In the genomic region with DNA sequence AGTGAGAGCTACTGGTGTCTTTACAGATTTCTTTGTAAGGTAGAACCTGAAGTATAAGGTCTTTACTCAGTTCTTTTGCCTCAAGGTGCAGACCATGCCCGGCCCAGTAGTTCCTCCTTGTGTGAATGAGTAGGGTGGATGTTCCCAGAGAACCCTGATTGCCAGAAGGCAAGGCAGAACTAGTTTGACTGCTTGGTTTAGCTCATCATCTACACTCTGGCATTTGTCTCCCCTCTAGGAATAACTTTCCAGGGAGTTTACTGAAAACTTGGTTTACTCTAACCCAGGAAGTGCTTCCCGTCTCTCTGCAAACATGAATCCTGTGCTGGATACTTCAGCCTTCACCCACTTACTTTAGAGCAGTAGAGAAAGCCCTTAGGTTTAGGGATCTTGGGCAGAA, we compare ENCODE assay signal across 19 cellular contexts. TPM values are rescaled to one million over a fixed set of nuclear protein-coding genes. Genes with fewer than 3 reads are reported as not detected.
DNase-seq lines count a peak whose midpoint lies in the region; ATAC-seq, FAIRE-seq and TF ChIP-seq lines count a peak whose summit lies in the region.
"Had no signal": no experiment of that assay in that cellular context is flagged by ENCODE, and none has a peak within 500 bp of the region (broad histone marks: within the 10 kb centered on the region; RNA-seq: fewer than 3 reads in every experiment).

No MANE protein-coding gene starts in this region.

- TF ChIP-seq POLR2A in suprapubic skin (IDR thresholded peaks at IDR 0.05), result no peak

- H3K27ac Mint-ChIP-seq in activated CD4-positive, alpha-beta T cell treated with anti-CD3 and anti-CD28 coated beads for 36 hours, result peak overlapping the region; percentile 86
- H3K27ac Mint-ChIP-seq in activated T-helper 17 cell treated with anti-CD3 and anti-CD28 coated beads, Interleukin-2, amount 50 U/mL, for 72 hours, result peak overlapping the region; percentile 72
- H3K27ac Mint-ChIP-seq: dendritic cell treated with granulocyte-macrophage colony-stimulating factor and Interleukin-4, amounts not matched to agents 40 ng/mL and 50 ng/mL, for 4 days had no signal

- no peak overlapping the region for H2BK15ac ChIP-seq in mesenchymal stem cell (ENCODE audit: low read depth, poor library complexity, severe bottlenecking)

- H4K91ac ChIP-seq in mesenchymal stem cell (ENCODE audit: low read length), result no peak overlapping the region

- H2AFZ ChIP-seq in mesenchymal stem cell (ENCODE audit: low read depth, low read length), result no peak overlapping the region

- TF ChIP-seq EP300 in suprapubic skin (IDR thresholded peaks at IDR 0.05), result no peak

- H2BK12ac ChIP-seq in mesenchymal stem cell (ENCODE audit: low read length in 2 of 2), result no peak overlapping the region

- H3K14ac ChIP-seq in mesenchymal stem cell (ENCODE audit: low read length in 2 of 2), result no peak overlapping the region

- WGBS in mesenchymal stem cell, result 100% methylated on average over 1 of the region's 2 CpGs
- 49% methylated on average over 2 of the region's 2 CpGs for WGBS in suprapubic skin

- no peaks in the 10 kb centered on the region for H3K36me3 ChIP-seq in mesenchymal stem cell (ENCODE audit: control insufficient read depth in 1 of 2, insufficient read depth in 2 of 2, low read depth in 1 of 2, low read length in 2 of 2)
- H3K36me3 ChIP-seq in suprapubic skin, result no peaks in the 10 kb centered on the region
- H3K36me3 ChIP-seq: BLaER1, HAP-1, prostate gland, transverse colon had no signal

- ATAC-seq in activated CD4-positive, alpha-beta T cell treated with anti-CD3 and anti-CD28 coated beads for 36 hours, result no peak
- no peak for ATAC-seq in activated T-helper 17 cell treated with anti-CD3 and anti-CD28 coated beads, Interleukin-2, amount 50 U/mL, for 72 hours (replicated peaks)
- ATAC-seq in HG02759 (IDR thresholded peaks at IDR 0.05; ENCODE audit: unreplicated experiment) (no peak), HG03135 (IDR thresholded peaks at IDR 0.05; ENCODE audit: unreplicated experiment) (no peak)
- ATAC-seq: body of pancreas had no signal

- H3K4me1 ChIP-seq in mesenchymal stem cell (ENCODE audit: control insufficient read depth, insufficient read depth, low read depth, low read length) (peaks cover 1% of the 10 kb centered on the region), suprapubic skin (peaks cover 24% of the 10 kb centered on the region)
- H3K4me1 ChIP-seq: body of pancreas, HAP-1, prostate gland, transverse colon had no signal

- no peak overlapping the region for H3K23ac ChIP-seq in mesenchymal stem cell (ENCODE audit: low read length in 2 of 2)

- H3K4me3 Mint-ChIP-seq in activated CD4-positive, alpha-beta T cell treated with anti-CD3 and anti-CD28 coated beads for 36 hours, result no peak overlapping the region
- peak overlapping the region; percentile 34 for H3K4me3 Mint-ChIP-seq in activated T-helper 17 cell treated with anti-CD3 and anti-CD28 coated beads, Interleukin-2, amount 50 U/mL, for 72 hours
- H3K4me3 Mint-ChIP-seq: dendritic cell treated with granulocyte-macrophage colony-stimulating factor and Interleukin-4, amounts not matched to agents 40 ng/mL and 50 ng/mL, for 4 days; nephron had no signal

- intact Hi-C loops in activated CD4-positive, alpha-beta T cell treated with anti-CD3 and anti-CD28 coated beads for 36 hours (cut with DNase I, micrococcal nuclease), result loop anchor here (2.0 to 5.0 kb wide), 3 partner anchors 60 to 358 kb away; a partner anchor contains a TSS

- POLR2A ChIA-PET in activated CD4-positive, alpha-beta T cell treated with anti-CD3 and anti-CD28 coated beads for 36 hours (lab: Charles Lee), result interaction anchor here (1.1 kb wide), 1 partner anchor 23 kb away, joined by 4 read pairs; no protein-coding TSS in a partner anchor

- peaks cover 28% of the 10 kb centered on the region for H3K36me3 Mint-ChIP-seq in activated CD4-positive, alpha-beta T cell treated with anti-CD3 and anti-CD28 coated beads for 36 hours (ENCODE audit: low read depth)
- no peaks in the 10 kb centered on the region for H3K36me3 Mint-ChIP-seq in activated T-helper 17 cell treated with anti-CD3 and anti-CD28 coated beads, Interleukin-2, amount 50 U/mL, for 72 hours (ENCODE audit: low read depth)

- H3K9me3 ChIP-seq in mesenchymal stem cell (ENCODE audit: control insufficient read depth, low read length) (no peaks in the 10 kb centered on the region), suprapubic skin (no peaks in the 10 kb centered on the region)
- H3K9me3 ChIP-seq: body of pancreas, HAP-1, prostate gland, transverse colon had no signal

- H3K27ac ChIP-seq in mesenchymal stem cell (ENCODE audit: low read length, poor library complexity, severe bottlenecking) (no peak overlapping the region), suprapubic skin (no peak overlapping the region)
- H3K27ac ChIP-seq: BLaER1, body of pancreas, prostate gland, transverse colon had no signal

- CTCF ChIA-PET in activated CD4-positive, alpha-beta T cell treated with anti-CD3 and anti-CD28 coated beads for 36 hours (lab: Charles Lee), result interaction anchor here (0.7 kb wide), 1 partner anchor 18 kb away, joined by 3 read pairs; no protein-coding TSS in a partner anchor

- H3K79me1 ChIP-seq in mesenchymal stem cell (replicated peaks; ENCODE audit: low read length, poor library complexity, severe bottlenecking), result peaks cover 6% of the 10 kb centered on the region

- TF ChIP-seq CTCF in suprapubic skin (IDR thresholded peaks at IDR 0.05), result no peak

- peak overlapping the region in 1 of 2 experiments; percentile 55 for H3K18ac ChIP-seq in mesenchymal stem cell (ENCODE audit: low read depth in 1 of 2, low read length in 2 of 2)

- H3K27me3 Mint-ChIP-seq in activated CD4-positive, alpha-beta T cell treated with anti-CD3 and anti-CD28 coated beads for 36 hours, result no peaks in the 10 kb centered on the region
- H3K27me3 Mint-ChIP-seq in activated T-helper 17 cell treated with anti-CD3 and anti-CD28 coated beads, Interleukin-2, amount 50 U/mL, for 72 hours, result no peaks in the 10 kb centered on the region
- H3K27me3 Mint-ChIP-seq: dendritic cell treated with granulocyte-macrophage colony-stimulating factor and Interleukin-4, amounts not matched to agents 40 ng/mL and 50 ng/mL, for 4 days had no signal

- no peak overlapping the region for H3K9ac ChIP-seq in mesenchymal stem cell (ENCODE audit: low read length)
- H3K9ac ChIP-seq: BLaER1 had no signal

- no peak for DNase-seq in activated CD4-positive, alpha-beta T cell treated with anti-CD3 and anti-CD28 coated beads for 36 hours
- DNase-seq in activated CD4-positive, alpha-beta T cell treated with anti-CD3 and anti-CD28 coated beads for 1 hour, result no peak
- DNase-seq in GM19239 (ENCODE audit: insufficient read length, low spot score) (no peak), mesenchymal stem cell (peak; percentile 10), suprapubic skin (ENCODE audit: low spot score in 2 of 2) (no peak)
- DNase-seq: activated naive CD4-positive, alpha-beta T cell treated with Interleukin-2 at 50 U/mL for 16 hours; body of pancreas; erythroblast; NCI-H1417 treated with DMSO at 0.1 percent for 48 hours; RPMI8226; transverse colon had no signal

- peaks cover 78% of the 10 kb centered on the region for H3K4me1 Mint-ChIP-seq in activated CD4-positive, alpha-beta T cell treated with anti-CD3 and anti-CD28 coated beads for 36 hours
- peaks cover 35% of the 10 kb centered on the region for H3K4me1 Mint-ChIP-seq in activated T-helper 17 cell treated with anti-CD3 and anti-CD28 coated beads, Interleukin-2, amount 50 U/mL, for 72 hours
- H3K4me1 Mint-ChIP-seq: nephron had no signal

- H4K8ac ChIP-seq in mesenchymal stem cell (ENCODE audit: low read length), result no peak overlapping the region

- H3K9me3 Mint-ChIP-seq in activated CD4-positive, alpha-beta T cell treated with anti-CD3 and anti-CD28 coated beads for 36 hours (ENCODE audit: low read depth), result peaks cover 5% of the 10 kb centered on the region
- no peaks in the 10 kb centered on the region for H3K9me3 Mint-ChIP-seq in activated T-helper 17 cell treated with anti-CD3 and anti-CD28 coated beads, Interleukin-2, amount 50 U/mL, for 72 hours
- H3K9me3 Mint-ChIP-seq: dendritic cell treated with granulocyte-macrophage colony-stimulating factor and Interleukin-4, amounts not matched to agents 40 ng/mL and 50 ng/mL, for 4 days had no signal

- no peak overlapping the region for H2BK120ac ChIP-seq in mesenchymal stem cell (ENCODE audit: low read depth, low read length)

- no peaks in the 10 kb centered on the region for H3K27me3 ChIP-seq in mesenchymal stem cell (ENCODE audit: control insufficient read depth in 1 of 2, insufficient read depth in 1 of 2, low read length in 2 of 2)
- H3K27me3 ChIP-seq in suprapubic skin, result no peaks in the 10 kb centered on the region
- H3K27me3 ChIP-seq: BLaER1, body of pancreas, transverse colon had no signal

- no peak overlapping the region for H2BK5ac ChIP-seq in mesenchymal stem cell (ENCODE audit: low read depth, low read length, poor library complexity, severe bottlenecking)

- H3K4me3 ChIP-seq in mesenchymal stem cell (ENCODE audit: insufficient read depth in 1 of 2, low read depth in 1 of 2, low read length in 2 of 2) (no peak overlapping the region), suprapubic skin (no peak overlapping the region)
- H3K4me3 ChIP-seq: BLaER1, body of pancreas, HAP-1, prostate gland, transverse colon had no signal

- no peak overlapping the region for H3K4ac ChIP-seq in mesenchymal stem cell (ENCODE audit: low read depth in 1 of 2, low read length in 2 of 2)

- FAIRE-seq in GM19239 (lab: Jason Lieb, UNC), result peak; percentile 11

- no peak overlapping the region for H3K4me2 ChIP-seq in mesenchymal stem cell (ENCODE audit: low read length, poor library complexity, severe bottlenecking)
- H3K4me2 ChIP-seq: BLaER1 had no signal

- no peak overlapping the region for H2AK5ac ChIP-seq in mesenchymal stem cell (ENCODE audit: low read length, severe bottlenecking)

RNA-seq across cellular contexts. Expression of a gene that starts 29.1 kb away (rescaled TPM):
- total RNA-seq in activated CD4-positive, alpha-beta T cell treated with anti-CD3 and anti-CD28 coated beads for 36 hours, result 10 to 100 TPM; 58.2 to 80.1 TPM
- total RNA-seq in activated T-helper 17 cell treated with anti-CD3 and anti-CD28 coated beads, Interleukin-2, amount 50 U/mL, for 72 hours, result 10 to 100 TPM; 57.3 to 62.4 TPM
- 5.4 TPM for polyA plus RNA-seq in mesenchymal stem cell (2013, experiment 1 of 2)
- polyA plus RNA-seq in mesenchymal stem cell (2013, experiment 2 of 2), result 6.1 TPM
- total RNA-seq in suprapubic skin, result 10 to 100 TPM; 30.4 to 68.4 (median 44.6) TPM
